In genomic region chr10:72048450-72049124, GRCh38 we compare ENCODE assay signal across 8 cellular contexts. TPM values are rescaled to one million over a fixed set of nuclear protein-coding genes. Genes with fewer than 3 reads are reported as not detected.
DNase-seq lines count a peak whose midpoint lies in the region; ATAC-seq and TF ChIP-seq lines count a peak whose summit lies in the region.

No MANE protein-coding gene starts in this region.

- ATAC-seq in Right ventricle myocardium inferior: peak; percentile 79
- ATAC-seq in upper lobe of right lung: peak; percentile 98

- no peak overlapping the region for H3K4me3 ChIP-seq in H7 (ENCODE audit: insufficient read depth, low read depth, low read length)
- H3K4me3 ChIP-seq in upper lobe of right lung: no peak overlapping the region

- H3K27me3 ChIP-seq in H7 (ENCODE audit: control insufficient read depth, insufficient read depth, low read length): no peaks in the 10 kb centered on the region
- no peaks in the 10 kb centered on the region for H3K27me3 ChIP-seq in upper lobe of right lung

- H3K36me3 ChIP-seq in H7 (replicated peaks; ENCODE audit: control insufficient read depth, insufficient read depth, low read length) (no peaks in the 10 kb centered on the region), upper lobe of right lung (no peaks in the 10 kb centered on the region)

- H3K4me1 ChIP-seq in upper lobe of right lung: peaks cover 5% of the 10 kb centered on the region

- peaks cover 17% of the 10 kb centered on the region for H3K4me1 Mint-ChIP-seq in activated naive CD8-positive, alpha-beta T cell treated with anti-CD3 and anti-CD28 coated beads for 36 hours

- TF ChIP-seq CTCF in upper lobe of right lung (IDR thresholded peaks at IDR 0.05): peak; percentile 100

- intact Hi-C loops in Right ventricle myocardium inferior (cut with DNase I): loop anchor here (1.0 kb wide), 2 partner anchors 92 to 152 kb away; no protein-coding TSS in a partner anchor
- intact Hi-C loops in posterior cingulate gyrus (cut with DNase I): loop anchor here (1.0 to 10.0 kb wide), 5 partner anchors 92 to 734 kb away; partner anchors contain the start of gene SLC29A3
- intact Hi-C loops in upper lobe of right lung (cut with DNase I): loop anchor here (5.0 kb wide), 1 partner anchor 91 kb away; no protein-coding TSS in a partner anchor

- H3K27ac Mint-ChIP-seq in activated naive CD8-positive, alpha-beta T cell treated with anti-CD3 and anti-CD28 coated beads for 36 hours: peak overlapping the region; percentile 47

- H3K36me3 Mint-ChIP-seq in activated naive CD8-positive, alpha-beta T cell treated with anti-CD3 and anti-CD28 coated beads for 36 hours: no peaks in the 10 kb centered on the region

- H3K27me3 Mint-ChIP-seq in activated naive CD8-positive, alpha-beta T cell treated with anti-CD3 and anti-CD28 coated beads for 36 hours: no peaks in the 10 kb centered on the region

- H3K9me3 Mint-ChIP-seq in activated naive CD8-positive, alpha-beta T cell treated with anti-CD3 and anti-CD28 coated beads for 36 hours: peaks cover 4% of the 10 kb centered on the region

- no peaks in the 10 kb centered on the region for H3K9me3 ChIP-seq in upper lobe of right lung

- no peak overlapping the region for H3K27ac ChIP-seq in upper lobe of right lung

- H3K4me3 Mint-ChIP-seq in activated naive CD8-positive, alpha-beta T cell treated with anti-CD3 and anti-CD28 coated beads for 36 hours: no peak overlapping the region

- DNase-seq in COR-L47 (lab: John Stamatoyannopoulos, UW): peak; percentile 79
- DNase-seq in H7: peak; percentile 92
- peak; percentile 88 for DNase-seq in NCI-H146 (lab: John Stamatoyannopoulos, UW)
- DNase-seq in SW 1271 (lab: John Stamatoyannopoulos, UW): peak; percentile 61 to 84
- peak; percentile 81 for DNase-seq in activated naive CD8-positive, alpha-beta T cell treated with anti-CD3 and anti-CD28 coated beads for 36 hours
- DNase-seq in Right ventricle myocardium inferior (ENCODE audit: missing footprints): peak; percentile 88
- peak; percentile 86 to 100 (median 96) for DNase-seq in posterior cingulate gyrus
- peak; percentile 89 for DNase-seq in upper lobe of right lung

RNA-seq across cellular contexts. Expression of gene SPOCK2, which starts 39.8 kb away (rescaled TPM):
- 1.3 TPM in 2 replicates for total RNA-seq in H7 (2014; rRNA removed; shearing (Covaris generic))
- total RNA-seq in activated naive CD8-positive, alpha-beta T cell treated with anti-CD3 and anti-CD28 coated beads for 36 hours: 100 to 1,000 TPM; 136 to 142 TPM
- total RNA-seq in Right ventricle myocardium inferior: 10.4 TPM
- 187 TPM for total RNA-seq in upper lobe of right lung

Comparison
In these comparisons a context has a peak if more than half of its experiments do, and no peak if none do; other contexts are left out.
1. RNA of gene SPOCK2, which starts 39.8 kb away (total RNA-seq): 187 TPM in upper lobe of right lung (single experiment) and 136 to 142 TPM in activated naive CD8-positive, alpha-beta T cell treated with anti-CD3 and anti-CD28 coated beads for 36 hours; 10.4 TPM in Right ventricle myocardium inferior (single experiment) and 1.3 TPM in H7; every median in the first group is over 10 times any median in the second.
2. Peak in every context shown above with its lines, with median percentiles within 50 percentile points of each other: DNase-seq.